ENCODE assay signal across 13 cellular contexts in genomic region chr6:15335916-15336315, GRCh38.
A peak's percentile ranks its signal among the peaks of the same experiment; 100 is the strongest.
DNase-seq lines count a peak whose midpoint lies in the region; ATAC-seq and TF ChIP-seq lines count a peak whose summit lies in the region.
"Had no signal": no experiment of that assay in that cellular context is flagged by ENCODE, and none has a peak within 500 bp of the region (broad histone marks: within the 10 kb centered on the region; RNA-seq: fewer than 3 reads in every experiment).

No MANE protein-coding gene starts in this region.

- H3K27me3 ChIP-seq in BLaER1 (no peaks in the 10 kb centered on the region), mammary epithelial cell (ENCODE audit: insufficient read depth, low read length) (no peaks in the 10 kb centered on the region), esophagus muscularis mucosa (no peaks in the 10 kb centered on the region)
- no peaks in the 10 kb centered on the region for H3K27me3 ChIP-seq in CD4-positive, CD25-positive, alpha-beta regulatory T cell (ENCODE audit: control insufficient read depth, insufficient read depth, low read length)

- H3K27ac ChIP-seq in BLaER1 = no peak overlapping the region
- no peak overlapping the region for H3K27ac ChIP-seq in CD4-positive, CD25-positive, alpha-beta regulatory T cell (ENCODE audit: insufficient read depth, low read length, poor library complexity, severe bottlenecking)
- no peak overlapping the region for H3K27ac ChIP-seq in mammary epithelial cell (ENCODE audit: insufficient read depth, low read depth, low read length)
- H3K27ac ChIP-seq in esophagus muscularis mucosa (replicated peaks in 1 of 4) = no peak overlapping the region

- H3K4me1 Mint-ChIP-seq in CD4-positive, CD25-positive, alpha-beta regulatory T cell = peaks cover 32 to 75% (median 62%) of the 10 kb centered on the region in 4 donors
- H3K4me1 Mint-ChIP-seq in activated T-helper 2 cell treated with anti-CD3 and anti-CD28 coated beads, Interferon-gamma antibody, Interleukin-2, Interleukin-4, amounts not matched to agents 10 μg/mL and 5 μg/mL and 100 μg/mL, durations not matched to agents 14 hours and 24 hours and 36 hours (ENCODE audit: low read depth) = peaks cover 68% of the 10 kb centered on the region
- peaks cover 67 to 73% of the 10 kb centered on the region in 2 donors for H3K4me1 Mint-ChIP-seq in natural killer cell treated with Interleukin-12 subunit alpha and Interleukin-12 subunit beta and Interleukin-15 and Interleukin-18, amount 100 ng/mL, for 72 hours (ENCODE audit: low read depth in 2 of 2)

- no peak for TF ChIP-seq POLR2A in esophagus muscularis mucosa (IDR thresholded peaks at IDR 0.05; ENCODE audit: low read depth)

- no peak for TF ChIP-seq EP300 in esophagus muscularis mucosa (IDR thresholded peaks at IDR 0.05)

- H3K9ac ChIP-seq in BLaER1 (no peak overlapping the region), mammary epithelial cell (ENCODE audit: insufficient read depth, low read length) (no peak overlapping the region)

- TF ChIP-seq CTCF in mammary epithelial cell (conservative IDR thresholded peaks at IDR 0.05 in 1 of 2, IDR thresholded peaks at IDR 0.05 in 1 of 2; ENCODE audit: extremely low read depth in 1 of 2, insufficient read depth in 1 of 2, low read depth in 1 of 2, low read length in 2 of 2) = no peak
- TF ChIP-seq CTCF in esophagus muscularis mucosa (IDR thresholded peaks at IDR 0.05) = no peak

- H3K4me3 Mint-ChIP-seq in CD4-positive, CD25-positive, alpha-beta regulatory T cell = no peak overlapping the region
- H3K4me3 Mint-ChIP-seq in activated T-helper 2 cell treated with anti-CD3 and anti-CD28 coated beads, Interferon-gamma antibody, Interleukin-2, Interleukin-4, amounts not matched to agents 10 μg/mL and 5 μg/mL and 100 μg/mL, durations not matched to agents 14 hours and 24 hours and 36 hours (ENCODE audit: low read depth) = no peak overlapping the region
- no peak overlapping the region for H3K4me3 Mint-ChIP-seq in natural killer cell treated with Interleukin-12 subunit alpha and Interleukin-12 subunit beta and Interleukin-15 and Interleukin-18, amount 100 ng/mL, for 72 hours

- DNase-seq in CD4-positive, CD25-positive, alpha-beta regulatory T cell = no peak
- no peak for DNase-seq in activated T-helper 2 cell treated with anti-CD3 and anti-CD28 coated beads, Interferon-gamma antibody, Interleukin-2, Interleukin-4, amounts not matched to agents 10 μg/mL and 5 μg/mL and 100 μg/mL, durations not matched to agents 14 hours and 24 hours and 36 hours (ENCODE audit: low spot score)
- no peak for DNase-seq in natural killer cell treated with Interleukin-12 subunit alpha and Interleukin-12 subunit beta and Interleukin-15 and Interleukin-18, amount 100 ng/mL, for 72 hours (ENCODE audit: low spot score)
- DNase-seq in mammary epithelial cell (no peak), GOT3 (lab: John Stamatoyannopoulos, UW) (no peak), esophagus muscularis mucosa (ENCODE audit: extremely low spot score) (no peak)
- DNase-seq: Caco-2, IMR-90, NCI-H1417 treated with DMSO at 0.1 percent for 48 hours, NCI-H2081, NCI-H524 treated with DMSO at 0.1 percent for 48 hours had no signal

- H3K4me2 ChIP-seq in BLaER1 (peak overlapping the region; percentile 82), mammary epithelial cell (ENCODE audit: insufficient read depth, low read depth, low read length) (no peak overlapping the region)

- H3K9me3 ChIP-seq in BLaER1 (no peaks in the 10 kb centered on the region), mammary epithelial cell (replicated peaks; ENCODE audit: insufficient read depth, low read length) (no peaks in the 10 kb centered on the region), esophagus muscularis mucosa (no peaks in the 10 kb centered on the region)
- H3K9me3 ChIP-seq in CD4-positive, CD25-positive, alpha-beta regulatory T cell (ENCODE audit: control insufficient read depth in 2 of 2, low read length in 2 of 2) = no peaks in the 10 kb centered on the region
- H3K9me3 ChIP-seq: Caco-2 had no signal

- no peaks in the 10 kb centered on the region for H3K27me3 Mint-ChIP-seq in CD4-positive, CD25-positive, alpha-beta regulatory T cell
- no peaks in the 10 kb centered on the region for H3K27me3 Mint-ChIP-seq in activated T-helper 2 cell treated with anti-CD3 and anti-CD28 coated beads, Interferon-gamma antibody, Interleukin-2, Interleukin-4, amounts not matched to agents 10 μg/mL and 5 μg/mL and 100 μg/mL, durations not matched to agents 14 hours and 24 hours and 36 hours (ENCODE audit: low read depth)
- no peaks in the 10 kb centered on the region for H3K27me3 Mint-ChIP-seq in natural killer cell treated with Interleukin-12 subunit alpha and Interleukin-12 subunit beta and Interleukin-15 and Interleukin-18, amount 100 ng/mL, for 72 hours

- CTCF ChIA-PET in mammary epithelial cell (lab: Charles Lee; ENCODE audit: low non-redundant PET) = no interaction called here

- in situ Hi-C loops in mammary epithelial cell (cut with MboI; ENCODE audit: low sequenced_read_pairs in 2 of 2) = no loop called here

- H3K9me3 Mint-ChIP-seq in CD4-positive, CD25-positive, alpha-beta regulatory T cell = peaks cover 0 to 2% (median 0%) of the 10 kb centered on the region in 7 donors
- H3K9me3 Mint-ChIP-seq in activated T-helper 2 cell treated with anti-CD3 and anti-CD28 coated beads, Interferon-gamma antibody, Interleukin-2, Interleukin-4, amounts not matched to agents 10 μg/mL and 5 μg/mL and 100 μg/mL, durations not matched to agents 14 hours and 24 hours and 36 hours = no peaks in the 10 kb centered on the region
- H3K9me3 Mint-ChIP-seq in natural killer cell treated with Interleukin-12 subunit alpha and Interleukin-12 subunit beta and Interleukin-15 and Interleukin-18, amount 100 ng/mL, for 72 hours = no peaks in the 10 kb centered on the region

- H3K36me3 ChIP-seq in BLaER1 = peaks cover 14% of the 10 kb centered on the region; the same call in 1 of the 2 replicates
- H3K36me3 ChIP-seq in CD4-positive, CD25-positive, alpha-beta regulatory T cell (ENCODE audit: control insufficient read depth, insufficient read depth, low read length) = no peaks in the 10 kb centered on the region
- H3K36me3 ChIP-seq in mammary epithelial cell (ENCODE audit: insufficient read depth, low read length) = no peaks in the 10 kb centered on the region
- H3K36me3 ChIP-seq in esophagus muscularis mucosa = no peaks in the 10 kb centered on the region

- dilution Hi-C loops in mammary epithelial cell (cut with HindIII; ENCODE audit: low sequenced_read_pairs) = no loop called here

- no peak overlapping the region for H2AFZ ChIP-seq in mammary epithelial cell (ENCODE audit: low read depth, low read length)

- H3K4me1 ChIP-seq in BLaER1 = peaks cover 80% of the 10 kb centered on the region
- peaks cover 7% of the 10 kb centered on the region for H3K4me1 ChIP-seq in CD4-positive, CD25-positive, alpha-beta regulatory T cell (ENCODE audit: control insufficient read depth, insufficient read depth, low read length, poor library complexity, severe bottlenecking)
- H3K4me1 ChIP-seq in mammary epithelial cell (ENCODE audit: insufficient read depth, low read length) = peaks cover 9% of the 10 kb centered on the region
- H3K4me1 ChIP-seq in esophagus muscularis mucosa = peaks cover 9 to 36% (median 23%) of the 10 kb centered on the region in 4 donors

- no peak for ATAC-seq in CD4-positive, CD25-positive, alpha-beta regulatory T cell (ENCODE audit: low read depth in 2 of 2)
- no peak for ATAC-seq in natural killer cell treated with Interleukin-12 subunit alpha and Interleukin-12 subunit beta and Interleukin-15 and Interleukin-18, amount 100 ng/mL, for 72 hours
- ATAC-seq: HCT116 had no signal

- no TSS peak for BruUV-seq in mammary epithelial cell (replicated peaks; lab: Mats Ljungman, UMichigan)

- 94% methylated on average over 3 of the region's 4 CpGs for WGBS in mammary epithelial cell (ENCODE audit: low coverage, missing lambda C conversion rate)
- WGBS in esophagus muscularis mucosa = 90% methylated on average over 4 of the region's 4 CpGs

- peaks cover 98% of the 10 kb centered on the region for H3K79me2 ChIP-seq in mammary epithelial cell (ENCODE audit: insufficient read depth, low read length)

- no peaks in the 10 kb centered on the region for H3K36me3 Mint-ChIP-seq in CD4-positive, CD25-positive, alpha-beta regulatory T cell
- peaks cover 46% of the 10 kb centered on the region for H3K36me3 Mint-ChIP-seq in activated T-helper 2 cell treated with anti-CD3 and anti-CD28 coated beads, Interferon-gamma antibody, Interleukin-2, Interleukin-4, amounts not matched to agents 10 μg/mL and 5 μg/mL and 100 μg/mL, durations not matched to agents 14 hours and 24 hours and 36 hours (ENCODE audit: low read depth)
- no peaks in the 10 kb centered on the region for H3K36me3 Mint-ChIP-seq in natural killer cell treated with Interleukin-12 subunit alpha and Interleukin-12 subunit beta and Interleukin-15 and Interleukin-18, amount 100 ng/mL, for 72 hours

- peak overlapping the region in 2 of 3 donors; percentile 32 to 93 for H3K27ac Mint-ChIP-seq in CD4-positive, CD25-positive, alpha-beta regulatory T cell
- H3K27ac Mint-ChIP-seq in activated T-helper 2 cell treated with anti-CD3 and anti-CD28 coated beads, Interferon-gamma antibody, Interleukin-2, Interleukin-4, amounts not matched to agents 10 μg/mL and 5 μg/mL and 100 μg/mL, durations not matched to agents 14 hours and 24 hours and 36 hours = peak overlapping the region; percentile 3
- H3K27ac Mint-ChIP-seq in natural killer cell treated with Interleukin-12 subunit alpha and Interleukin-12 subunit beta and Interleukin-15 and Interleukin-18, amount 100 ng/mL, for 72 hours = peak overlapping the region; percentile 31 to 65

- intact Hi-C loops in activated T-helper 2 cell treated with anti-CD3 and anti-CD28 coated beads, Interferon-gamma antibody, Interleukin-2, Interleukin-4, amounts not matched to agents 10 μg/mL and 5 μg/mL and 100 μg/mL, durations not matched to agents 14 hours and 24 hours and 36 hours (cut with micrococcal nuclease) = no loop called here
- intact Hi-C loops in mammary epithelial cell (cut with micrococcal nuclease) = loop anchor here (1.0 kb wide), 1 partner anchor 33 kb away; no protein-coding TSS in a partner anchor
- intact Hi-C loops in esophagus muscularis mucosa (cut with DNase I) = no loop called here

- H4K20me1 ChIP-seq in BLaER1 = peaks cover 99% of the 10 kb centered on the region
- H4K20me1 ChIP-seq in mammary epithelial cell (ENCODE audit: insufficient read depth, low read length) = peaks cover 1% of the 10 kb centered on the region

- H3K4me3 ChIP-seq in BLaER1 (no peak overlapping the region), mammary epithelial cell (replicated peaks in 1 of 3; ENCODE audit: insufficient read depth in 1 of 3, low read depth in 2 of 3, low read length in 3 of 3) (no peak overlapping the region), esophagus muscularis mucosa (no peak overlapping the region)
- no peak overlapping the region for H3K4me3 ChIP-seq in CD4-positive, CD25-positive, alpha-beta regulatory T cell (ENCODE audit: low read depth, low read length)

Comparison
In these comparisons a context has a peak if more than half of its experiments do, and no peak if none do; other contexts are left out.
1. H3K27ac Mint-ChIP-seq: peak in every context shown above with its lines; median percentile 62 in CD4-positive, CD25-positive, alpha-beta regulatory T cell; 48 in natural killer cell treated with Interleukin-12 subunit alpha and Interleukin-12 subunit beta and Interleukin-15 and Interleukin-18, amount 100 ng/mL, for 72 hours; 3 in activated T-helper 2 cell treated with anti-CD3 and anti-CD28 coated beads, Interferon-gamma antibody, Interleukin-2, Interleukin-4, amounts not matched to agents 10 μg/mL and 5 μg/mL and 100 μg/mL, durations not matched to agents 14 hours and 24 hours and 36 hours.